ENCODE assay signal across 18 cellular contexts in the genomic region with DNA sequence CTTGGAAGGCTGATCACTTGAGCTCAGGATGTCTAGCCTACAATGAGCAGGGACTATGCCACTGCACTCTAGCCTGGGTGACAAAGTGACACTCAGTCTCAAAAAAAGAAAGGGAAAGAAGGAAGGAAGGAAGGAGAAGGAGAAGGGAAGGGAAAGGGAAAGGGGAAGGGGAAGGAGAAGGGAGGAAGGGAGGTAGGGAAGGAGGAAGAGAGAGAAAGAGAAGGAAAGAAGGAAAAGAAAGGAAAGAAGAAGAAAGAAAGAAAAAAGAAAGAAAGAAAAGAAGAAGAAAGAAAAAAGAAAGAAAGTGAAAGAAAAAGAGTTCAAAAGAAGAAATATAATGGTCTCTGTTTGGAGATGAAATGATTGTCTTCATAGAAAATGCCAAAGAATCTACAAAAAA. TPM values are rescaled to one million over a fixed set of nuclear protein-coding genes. Genes with fewer than 3 reads are reported as not detected.
DNase-seq lines count a peak whose midpoint lies in the region; ATAC-seq and TF ChIP-seq lines count a peak whose summit lies in the region.
"Had no signal": no experiment of that assay in that cellular context is flagged by ENCODE, and none has a peak within 500 bp of the region (broad histone marks: within the 10 kb centered on the region; RNA-seq: fewer than 3 reads in every experiment).

No MANE protein-coding gene starts in this region.

- H3K9me3 Mint-ChIP-seq in activated T-cell treated with anti-CD3 and anti-CD28 coated beads, Interleukin-2, amount 50 U/mL, for 72 hours: no peaks in the 10 kb centered on the region
- H3K9me3 Mint-ChIP-seq: CD4-positive, alpha-beta T cell; CD8-positive, alpha-beta T cell had no signal

- no peak for TF ChIP-seq POLR2A in esophagus muscularis mucosa (IDR thresholded peaks at IDR 0.05; ENCODE audit: low read depth)

- no peak for ATAC-seq in activated T-cell treated with anti-CD3 and anti-CD28 coated beads, Interleukin-2, amount 50 U/mL, for 72 hours (replicated peaks in 1 of 2)
- ATAC-seq in HG03354 (IDR thresholded peaks at IDR 0.05; ENCODE audit: poor library complexity, severe bottlenecking, unreplicated experiment): no peak
- ATAC-seq: A549; CD8-positive, alpha-beta T cell had no signal

- no peaks in the 10 kb centered on the region for H3K9me3 ChIP-seq in HEK293 (ENCODE audit: control insufficient read depth, insufficient read depth, low read depth, low read length)
- no peaks in the 10 kb centered on the region for H3K9me3 ChIP-seq in esophagus muscularis mucosa
- H3K9me3 ChIP-seq: A549; BLaER1 treated with 17β-estradiol and CSF1 and Interleukin-3, amounts not matched to agents 10 nM and 100 nM; Caco-2 had no signal

- H3K4me3 ChIP-seq in HEK293 (ENCODE audit: low read depth, low read length) (no peak overlapping the region), esophagus muscularis mucosa (no peak overlapping the region)
- H3K4me3 ChIP-seq: A549; BLaER1 treated with 17β-estradiol and CSF1 and Interleukin-3, amounts not matched to agents 10 nM and 100 nM had no signal

- peak overlapping the region; percentile 20 for H3K27ac Mint-ChIP-seq in activated T-cell treated with anti-CD3 and anti-CD28 coated beads, Interleukin-2, amount 50 U/mL, for 72 hours
- H3K27ac Mint-ChIP-seq: B cell; CD4-positive, alpha-beta T cell; CD8-positive, alpha-beta T cell had no signal

- intact Hi-C loops in esophagus muscularis mucosa (cut with DNase I): no loop called here

- no peak for TF ChIP-seq EP300 in esophagus muscularis mucosa (IDR thresholded peaks at IDR 0.05)

- H3K36me3 Mint-ChIP-seq in activated T-cell treated with anti-CD3 and anti-CD28 coated beads, Interleukin-2, amount 50 U/mL, for 72 hours (ENCODE audit: insufficient read depth in 2 of 2): no peaks in the 10 kb centered on the region
- H3K36me3 Mint-ChIP-seq: CD8-positive, alpha-beta T cell had no signal

- CTCF ChIA-PET in HEK293 (lab: Yijun Ruan, JAX): no interaction called here

- H3K4me1 ChIP-seq in HEK293 (ENCODE audit: control insufficient read depth, insufficient read depth, low read length): no peaks in the 10 kb centered on the region
- no peaks in the 10 kb centered on the region for H3K4me1 ChIP-seq in esophagus muscularis mucosa
- H3K4me1 ChIP-seq: A549 had no signal

- POLR2A ChIA-PET in HEK293 (lab: Yijun Ruan, JAX): no interaction called here

- no peaks in the 10 kb centered on the region for H3K36me3 ChIP-seq in HEK293 (ENCODE audit: control insufficient read depth in 2 of 2, insufficient read depth in 1 of 2, low read length in 2 of 2)
- no peaks in the 10 kb centered on the region for H3K36me3 ChIP-seq in esophagus muscularis mucosa
- H3K36me3 ChIP-seq: BLaER1 treated with 17β-estradiol and CSF1 and Interleukin-3, amounts not matched to agents 10 nM and 100 nM had no signal

- H3K27ac ChIP-seq in HEK293 (ENCODE audit: extremely low read depth, low read depth, low read length) (no peak overlapping the region), esophagus muscularis mucosa (replicated peaks in 1 of 4) (no peak overlapping the region)
- H3K27ac ChIP-seq: 22Rv1; A549; BLaER1 treated with 17β-estradiol and CSF1 and Interleukin-3, amounts not matched to agents 10 nM and 100 nM; C4-2B had no signal

- no peak overlapping the region for H3K4me3 Mint-ChIP-seq in activated T-cell treated with anti-CD3 and anti-CD28 coated beads, Interleukin-2, amount 50 U/mL, for 72 hours
- H3K4me3 Mint-ChIP-seq: B cell; CD4-positive, alpha-beta T cell; CD8-positive, alpha-beta T cell had no signal

- TF ChIP-seq CTCF in HEK293 (tag by site-specific recombination; IDR thresholded peaks at IDR 0.05) (no peak), esophagus muscularis mucosa (IDR thresholded peaks at IDR 0.05) (no peak)

- peaks cover 21% of the 10 kb centered on the region for H3K27me3 Mint-ChIP-seq in activated T-cell treated with anti-CD3 and anti-CD28 coated beads, Interleukin-2, amount 50 U/mL, for 72 hours (ENCODE audit: low read depth)

- peaks cover 9% of the 10 kb centered on the region for H3K4me1 Mint-ChIP-seq in activated T-cell treated with anti-CD3 and anti-CD28 coated beads, Interleukin-2, amount 50 U/mL, for 72 hours (ENCODE audit: low read depth)
- H3K4me1 Mint-ChIP-seq: B cell had no signal

- no peak for DNase-seq in activated T-cell treated with anti-CD3 and anti-CD28 coated beads, Interleukin-2, amount 50 U/mL, for 72 hours
- no peak for DNase-seq in activated T-cell treated with anti-CD3 and anti-CD28 coated beads, Interleukin-2, amount 50 U/mL, for 48 hours
- DNase-seq in esophagus muscularis mucosa (ENCODE audit: extremely low spot score) (peak; percentile 24), SW 1271 (lab: John Stamatoyannopoulos, UW) (no peak)
- DNase-seq: AML-193; Caco-2; Calu3; CD4-positive, alpha-beta T cell; CD8-positive, alpha-beta T cell; DMS79 treated with DMSO at 0.1 percent for 48 hours; GF-D8 had no signal

- no peaks in the 10 kb centered on the region for H3K27me3 ChIP-seq in esophagus muscularis mucosa
- H3K27me3 ChIP-seq: BLaER1 treated with 17β-estradiol and CSF1 and Interleukin-3, amounts not matched to agents 10 nM and 100 nM had no signal

TF ChIP-seq in HEK293, 187 proteins besides CTCF, POLR2A, EP300 and RAD21:
- TF ChIP-seq PRDM1 (tag by site-specific recombination; IDR thresholded peaks at IDR 0.05): peak; percentile 91
- no peak for TF ChIP-seq ZNF214 (tag by site-specific recombination; IDR thresholded peaks at IDR 0.05; ENCODE audit: borderline replicate concordance)
- TF ChIP-seq ZNF670 (tag by site-specific recombination; IDR thresholded peaks at IDR 0.05; ENCODE audit: low read depth): no peak
- no peak for TF ChIP-seq ZNF132 (tag by site-specific recombination; IDR thresholded peaks at IDR 0.05; ENCODE audit: borderline replicate concordance)
- no peak for TF ChIP-seq ZFP69B (tag by site-specific recombination; IDR thresholded peaks at IDR 0.05)
- TF ChIP-seq ZNF501 (tag by site-specific recombination; IDR thresholded peaks at IDR 0.05): no peak
- TF ChIP-seq SP7 (tag by site-specific recombination; IDR thresholded peaks at IDR 0.05): no peak
- peak; percentile 89 for TF ChIP-seq ZNF366 (tag by site-specific recombination; conservative IDR thresholded peaks at IDR 0.05)
- no peak for TF ChIP-seq RBAK (tag by site-specific recombination; IDR thresholded peaks at IDR 0.05)
- TF ChIP-seq, protein P1, sequence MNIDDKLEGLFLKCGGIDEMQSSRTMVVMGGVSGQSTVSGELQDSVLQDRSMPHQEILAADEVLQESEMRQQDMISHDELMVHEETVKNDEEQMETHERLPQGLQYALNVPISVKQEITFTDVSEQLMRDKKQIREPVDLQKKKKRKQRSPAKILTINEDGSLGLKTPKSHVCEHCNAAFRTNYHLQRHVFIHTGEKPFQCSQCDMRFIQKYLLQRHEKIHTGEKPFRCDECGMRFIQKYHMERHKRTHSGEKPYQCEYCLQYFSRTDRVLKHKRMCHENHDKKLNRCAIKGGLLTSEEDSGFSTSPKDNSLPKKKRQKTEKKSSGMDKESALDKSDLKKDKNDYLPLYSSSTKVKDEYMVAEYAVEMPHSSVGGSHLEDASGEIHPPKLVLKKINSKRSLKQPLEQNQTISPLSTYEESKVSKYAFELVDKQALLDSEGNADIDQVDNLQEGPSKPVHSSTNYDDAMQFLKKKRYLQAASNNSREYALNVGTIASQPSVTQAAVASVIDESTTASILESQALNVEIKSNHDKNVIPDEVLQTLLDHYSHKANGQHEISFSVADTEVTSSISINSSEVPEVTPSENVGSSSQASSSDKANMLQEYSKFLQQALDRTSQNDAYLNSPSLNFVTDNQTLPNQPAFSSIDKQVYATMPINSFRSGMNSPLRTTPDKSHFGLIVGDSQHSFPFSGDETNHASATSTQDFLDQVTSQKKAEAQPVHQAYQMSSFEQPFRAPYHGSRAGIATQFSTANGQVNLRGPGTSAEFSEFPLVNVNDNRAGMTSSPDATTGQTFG (tag by site-specific recombination; IDR thresholded peaks at IDR 0.05; ENCODE audit: borderline replicate concordance): no peak
- TF ChIP-seq OSR2 (tag by site-specific recombination; IDR thresholded peaks at IDR 0.05): no peak
- no peak for TF ChIP-seq ZBTB7A (tag by site-specific recombination; IDR thresholded peaks at IDR 0.05; ENCODE audit: low read depth)
- TF ChIP-seq ZEB2 (tag by site-specific recombination; IDR thresholded peaks at IDR 0.05): no peak
- TF ChIP-seq ZNF114 (tag by site-specific recombination; IDR thresholded peaks at IDR 0.05): no peak
- TF ChIP-seq, protein P2, sequence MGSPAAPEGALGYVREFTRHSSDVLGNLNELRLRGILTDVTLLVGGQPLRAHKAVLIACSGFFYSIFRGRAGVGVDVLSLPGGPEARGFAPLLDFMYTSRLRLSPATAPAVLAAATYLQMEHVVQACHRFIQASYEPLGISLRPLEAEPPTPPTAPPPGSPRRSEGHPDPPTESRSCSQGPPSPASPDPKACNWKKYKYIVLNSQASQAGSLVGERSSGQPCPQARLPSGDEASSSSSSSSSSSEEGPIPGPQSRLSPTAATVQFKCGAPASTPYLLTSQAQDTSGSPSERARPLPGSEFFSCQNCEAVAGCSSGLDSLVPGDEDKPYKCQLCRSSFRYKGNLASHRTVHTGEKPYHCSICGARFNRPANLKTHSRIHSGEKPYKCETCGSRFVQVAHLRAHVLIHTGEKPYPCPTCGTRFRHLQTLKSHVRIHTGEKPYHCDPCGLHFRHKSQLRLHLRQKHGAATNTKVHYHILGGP (tag by site-specific recombination; IDR thresholded peaks at IDR 0.05): no peak
- TF ChIP-seq, protein P3, sequence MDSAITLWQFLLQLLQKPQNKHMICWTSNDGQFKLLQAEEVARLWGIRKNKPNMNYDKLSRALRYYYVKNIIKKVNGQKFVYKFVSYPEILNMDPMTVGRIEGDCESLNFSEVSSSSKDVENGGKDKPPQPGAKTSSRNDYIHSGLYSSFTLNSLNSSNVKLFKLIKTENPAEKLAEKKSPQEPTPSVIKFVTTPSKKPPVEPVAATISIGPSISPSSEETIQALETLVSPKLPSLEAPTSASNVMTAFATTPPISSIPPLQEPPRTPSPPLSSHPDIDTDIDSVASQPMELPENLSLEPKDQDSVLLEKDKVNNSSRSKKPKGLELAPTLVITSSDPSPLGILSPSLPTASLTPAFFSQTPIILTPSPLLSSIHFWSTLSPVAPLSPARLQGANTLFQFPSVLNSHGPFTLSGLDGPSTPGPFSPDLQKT (IDR thresholded peaks at IDR 0.05; ENCODE audit: borderline replicate concordance, low read depth, low read length): no peak

RNA-seq across cellular contexts. Expression of a gene that starts 10.8 kb away (rescaled TPM):
- 1 to 10 TPM; 1.2 to 1.8 TPM for total RNA-seq in activated T-cell treated with anti-CD3 and anti-CD28 coated beads, Interleukin-2, amount 50 U/mL, for 72 hours
- total RNA-seq in esophagus muscularis mucosa: 10 to 100 TPM; 24.9 to 51.7 (median 31.5) TPM
- total RNA-seq: Calu3 had no signal

RNA-seq across cellular contexts. Expression of a gene that starts 58.5 kb away (rescaled TPM):
- total RNA-seq in activated T-cell treated with anti-CD3 and anti-CD28 coated beads, Interleukin-2, amount 50 U/mL, for 72 hours: 1 to 10 TPM in 1 of 2 donors, under 1 TPM in 1; 0.34 to 1.1 TPM
- 100 to 1,000 TPM in 2 of 4 donors, 10 to 100 TPM in 2; 83.1 to 219 (median 141) TPM for total RNA-seq in esophagus muscularis mucosa
- total RNA-seq: Calu3; CD4-positive, alpha-beta T cell had no signal

Comparison
In these comparisons a context has a peak if more than half of its experiments do, and no peak if none do; other contexts are left out.
1. RNA of a gene that starts 10.8 kb away (total RNA-seq): 24.9 to 51.7 TPM in esophagus muscularis mucosa; 1.2 to 1.8 TPM in activated T-cell treated with anti-CD3 and anti-CD28 coated beads, Interleukin-2, amount 50 U/mL, for 72 hours; every median in the first group is over 4 times any median in the second.
2. RNA of a gene that starts 58.5 kb away (total RNA-seq): 83.1 to 219 TPM in esophagus muscularis mucosa; 0.34 to 1.1 TPM in activated T-cell treated with anti-CD3 and anti-CD28 coated beads, Interleukin-2, amount 50 U/mL, for 72 hours; every median in the first group is over 10 times any median in the second.